11 cellular contexts compared by ENCODE assay signal in the genomic region with DNA sequence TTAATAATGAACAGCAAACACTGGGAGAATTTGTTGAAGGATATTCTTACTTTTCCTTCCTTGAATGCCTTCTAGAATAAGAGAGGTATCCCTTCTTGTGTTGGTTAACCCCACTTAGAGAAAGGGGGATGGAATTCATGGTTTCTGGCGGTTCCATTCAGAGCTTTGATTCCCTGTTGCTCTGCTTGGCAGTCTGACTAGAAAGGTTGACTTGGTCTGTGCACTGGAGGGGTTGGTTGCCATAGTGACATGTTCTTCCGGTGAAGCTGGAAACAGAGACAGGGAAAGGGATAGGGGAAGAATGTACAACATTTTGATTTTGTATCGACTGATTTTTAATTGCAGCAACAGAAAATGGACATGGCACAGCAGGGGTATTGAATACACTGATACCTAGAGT. TPM values are rescaled to one million over a fixed set of nuclear protein-coding genes. Genes with fewer than 3 reads are reported as not detected.
A peak's percentile ranks its signal among the peaks of the same experiment; 100 is the strongest.
DNase-seq lines count a peak whose midpoint lies in the region; ATAC-seq and TF ChIP-seq lines count a peak whose summit lies in the region.
"Had no signal": no experiment of that assay in that cellular context is flagged by ENCODE, and none has a peak within 500 bp of the region (broad histone marks: within the 10 kb centered on the region; RNA-seq: fewer than 3 reads in every experiment).

No MANE protein-coding gene starts in this region.

- no peaks in the 10 kb centered on the region for H3K79me2 ChIP-seq in OCI-LY7 (ENCODE audit: insufficient read depth, low read depth, low read length)

- TF ChIP-seq EP300 in gastroesophageal sphincter (IDR thresholded peaks at IDR 0.05): no peak

- TF ChIP-seq CTCF in OCI-LY7 (conservative IDR thresholded peaks at IDR 0.05; ENCODE audit: low read length) (no peak), gastroesophageal sphincter (IDR thresholded peaks at IDR 0.05) (no peak)

- POLR2A ChIA-PET in OCI-LY7 (lab: Charles Lee): no interaction called here

- TF ChIP-seq POLR2A in gastroesophageal sphincter (IDR thresholded peaks at IDR 0.05): no peak

- ATAC-seq in HG03565 (IDR thresholded peaks at IDR 0.05; ENCODE audit: unreplicated experiment) (no peak), gastroesophageal sphincter (no peak)
- ATAC-seq: activated T-helper 17 cell treated with anti-CD3 and anti-CD28 coated beads, Interleukin-2, amount 50 U/mL, for 72 hours had no signal

- no peaks in the 10 kb centered on the region for H3K9me2 ChIP-seq in OCI-LY7 (ENCODE audit: insufficient read depth, low read length)

- no peak overlapping the region for H3K4me2 ChIP-seq in OCI-LY7 (ENCODE audit: low read length)
- H3K4me2 ChIP-seq: BLaER1 treated with 17β-estradiol and CSF1 and Interleukin-3, amounts not matched to agents 10 nM and 100 nM had no signal

- H3K27ac ChIP-seq in OCI-LY7 (ENCODE audit: low read depth, low read length, poor library complexity, severe bottlenecking) (no peak overlapping the region), gastroesophageal sphincter (no peak overlapping the region)
- H3K27ac ChIP-seq: BLaER1 treated with 17β-estradiol and CSF1 and Interleukin-3, amounts not matched to agents 10 nM and 100 nM had no signal

- H3K9me3 ChIP-seq in OCI-LY7 (ENCODE audit: low read length) (no peaks in the 10 kb centered on the region), gastroesophageal sphincter (no peaks in the 10 kb centered on the region)
- H3K9me3 ChIP-seq: BLaER1 treated with 17β-estradiol and CSF1 and Interleukin-3, amounts not matched to agents 10 nM and 100 nM had no signal

- H4K20me1 ChIP-seq in OCI-LY7 (ENCODE audit: insufficient read depth, low read length): no peaks in the 10 kb centered on the region

- BruUV-seq in OCI-LY7 (replicated peaks; lab: Mats Ljungman, UMichigan): no TSS peak

- WGBS in gastroesophageal sphincter (ENCODE audit: low coverage in 1 of 2), 2 donors: 26 to 32% methylated on average over 3 of the region's 3 CpGs

- H3K36me3 ChIP-seq in OCI-LY7 (ENCODE audit: insufficient read depth, low read length) (no peaks in the 10 kb centered on the region), gastroesophageal sphincter (no peaks in the 10 kb centered on the region)
- H3K36me3 ChIP-seq: BLaER1 treated with 17β-estradiol and CSF1 and Interleukin-3, amounts not matched to agents 10 nM and 100 nM had no signal

- intact Hi-C loops in OCI-LY7 (cut with micrococcal nuclease; ENCODE audit: unreplicated experiment): no loop called here

- H3K27me3 ChIP-seq in gastroesophageal sphincter: peaks cover 72% of the 10 kb centered on the region

- DNase-seq in DMS79 (lab: John Stamatoyannopoulos, UW) (peak; percentile 61), NCI-H187 treated with DMSO at 0.1 percent for 48 hours (lab: John Stamatoyannopoulos, UW) (peak; percentile 24), RPMI8226 (peak; percentile 72), left kidney (ENCODE audit: low read depth, low spot score) (peak; percentile 67), foreskin melanocyte (no peak), OCI-LY7 (ENCODE audit: low spot score) (no peak)
- DNase-seq: activated CD4-positive, CD25-positive, alpha-beta regulatory T cell had no signal

- H3K4me3 ChIP-seq in OCI-LY7 (ENCODE audit: low read depth, low read length, poor library complexity, severe bottlenecking) (no peak overlapping the region), gastroesophageal sphincter (no peak overlapping the region)
- H3K4me3 ChIP-seq: BLaER1 treated with 17β-estradiol and CSF1 and Interleukin-3, amounts not matched to agents 10 nM and 100 nM had no signal

- CTCF ChIA-PET in OCI-LY7 (lab: Charles Lee; ENCODE audit: unreplicated experiment): no interaction called here

- H3K4me1 ChIP-seq in OCI-LY7 (ENCODE audit: insufficient read depth, low read length, poor library complexity, severe bottlenecking) (no peaks in the 10 kb centered on the region), gastroesophageal sphincter (peaks cover 0 to 37% (median 24%) of the 10 kb centered on the region in 3 donors)

- no peak overlapping the region for H2AFZ ChIP-seq in OCI-LY7 (ENCODE audit: low read length)

RNA-seq across cellular contexts. Expression of a gene that starts 2.5 kb away (rescaled TPM):
- not detected in 2 replicates for total RNA-seq in OCI-LY7 (2014; rRNA removed; shearing (Covaris generic))
- total RNA-seq in OCI-LY7 (2022): not detected in 2 replicates
- 1 to 10 TPM in 2 of 4 donors, under 1 TPM in 2; 0.62 to 1.4 (median 1.0) TPM for total RNA-seq in gastroesophageal sphincter

Comparison
In these comparisons a context has a peak if more than half of its experiments do, and no peak if none do; other contexts are left out.
1. DNase-seq: peak in DMS79 (single experiment), NCI-H187 treated with DMSO at 0.1 percent for 48 hours (single experiment), RPMI8226 (single experiment) and left kidney (single experiment); none in foreskin melanocyte (single experiment) and OCI-LY7 (single experiment).